8 cellular contexts compared by ENCODE assay signal in the genomic region with DNA sequence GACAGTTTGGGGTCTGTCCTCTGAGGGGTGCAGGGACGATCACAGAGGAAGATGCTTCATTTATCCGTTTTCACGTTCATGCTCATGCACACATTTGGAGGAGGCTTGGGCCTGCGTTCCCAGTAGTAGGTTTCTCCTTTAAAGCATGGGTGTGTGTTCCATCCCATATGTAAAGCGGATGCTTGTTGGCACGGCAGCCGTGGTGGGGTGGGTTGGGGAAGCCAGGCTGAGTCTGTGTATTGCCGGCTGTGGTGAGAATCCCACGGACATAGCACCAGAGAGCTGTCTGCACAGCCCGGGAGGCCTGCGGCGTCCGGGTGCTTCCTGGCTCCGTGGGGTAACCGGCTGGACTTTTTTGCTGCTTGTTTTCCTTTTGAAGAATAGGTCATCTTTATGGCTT. TPM values are rescaled to one million over a fixed set of nuclear protein-coding genes. Genes with fewer than 3 reads are reported as not detected.
DNase-seq lines count a peak whose midpoint lies in the region; ATAC-seq and TF ChIP-seq lines count a peak whose summit lies in the region.

No MANE protein-coding gene starts in this region.

- POLR2A ChIA-PET in CD4-positive, alpha-beta memory T cell (lab: Charles Lee; ENCODE audit: partially characterized antibody): no interaction called here

- H3K4me3 ChIP-seq in CD4-positive, alpha-beta memory T cell (ENCODE audit: low read length in 2 of 2): no peak overlapping the region
- peak overlapping the region; percentile 61 for H3K4me3 ChIP-seq in fibroblast of villous mesenchyme (ENCODE audit: low read depth, low read length)

- no peak overlapping the region for H3K27ac ChIP-seq in CD4-positive, alpha-beta memory T cell (ENCODE audit: low read depth, low read length)
- peak overlapping the region; percentile 67 for H3K27ac ChIP-seq in VCaP

- CTCF ChIA-PET in CD4-positive, alpha-beta memory T cell (lab: Charles Lee; ENCODE audit: partially characterized antibody): no interaction called here

- H3K36me3 Mint-ChIP-seq in CD4-positive, alpha-beta memory T cell: no peaks in the 10 kb centered on the region
- H3K36me3 Mint-ChIP-seq in progenitor cell of endocrine pancreas (ENCODE audit: insufficient read depth): no peaks in the 10 kb centered on the region

- TF ChIP-seq CTCF in VCaP (conservative IDR thresholded peaks at IDR 0.05) (no peak), fibroblast of villous mesenchyme (IDR thresholded peaks at IDR 0.05; ENCODE audit: insufficient read depth, low read depth, low read length) (no peak), progenitor cell of endocrine pancreas (IDR thresholded peaks at IDR 0.05; ENCODE audit: unreplicated experiment) (no peak)

- H3K9me3 ChIP-seq in CD4-positive, alpha-beta memory T cell (ENCODE audit: control insufficient read depth in 1 of 2, low read length in 2 of 2): no peaks in the 10 kb centered on the region

- no peaks in the 10 kb centered on the region for H3K27me3 ChIP-seq in CD4-positive, alpha-beta memory T cell (ENCODE audit: insufficient read depth, low read length)

- H3K4me1 ChIP-seq in CD4-positive, alpha-beta memory T cell (ENCODE audit: insufficient read depth, low read length): no peaks in the 10 kb centered on the region

- no peaks in the 10 kb centered on the region for H3K9me3 Mint-ChIP-seq in CD4-positive, alpha-beta memory T cell
- no peaks in the 10 kb centered on the region for H3K9me3 Mint-ChIP-seq in progenitor cell of endocrine pancreas (ENCODE audit: low read depth)

- no peak overlapping the region for H3K27ac Mint-ChIP-seq in CD4-positive, alpha-beta memory T cell
- H3K27ac Mint-ChIP-seq in progenitor cell of endocrine pancreas: peak overlapping the region; percentile 91

- H3K36me3 ChIP-seq in CD4-positive, alpha-beta memory T cell (ENCODE audit: insufficient read depth, low read length): no peaks in the 10 kb centered on the region

- ATAC-seq in GM21576 (IDR thresholded peaks at IDR 0.05; ENCODE audit: unreplicated experiment): no peak

- peak overlapping the region; percentile 68 to 82 (median 76) for H3K4me3 Mint-ChIP-seq in CD4-positive, alpha-beta memory T cell
- H3K4me3 Mint-ChIP-seq in progenitor cell of endocrine pancreas (ENCODE audit: low read depth): peak overlapping the region; percentile 63

- H3K4me1 Mint-ChIP-seq in CD4-positive, alpha-beta memory T cell: peaks cover 4 to 11% (median 7%) of the 10 kb centered on the region in 4 donors
- H3K4me1 Mint-ChIP-seq in progenitor cell of endocrine pancreas (ENCODE audit: low read depth): peaks cover 13% of the 10 kb centered on the region

- intact Hi-C loops in CD4-positive, alpha-beta memory T cell (cut with micrococcal nuclease): no loop called here

- H3K27me3 Mint-ChIP-seq in CD4-positive, alpha-beta memory T cell: peaks cover 7% of the 10 kb centered on the region in 2 donors
- H3K27me3 Mint-ChIP-seq in progenitor cell of endocrine pancreas: peaks cover 40% of the 10 kb centered on the region

- no peak for DNase-seq in CD4-positive, alpha-beta memory T cell
- DNase-seq in fibroblast of villous mesenchyme (ENCODE audit: low read depth) (no peak), progenitor cell of endocrine pancreas (ENCODE audit: low spot score, unreplicated experiment) (no peak), RPMI8226 (no peak), NCI-H2171 treated with DMSO at 0.1 percent for 48 hours (lab: John Stamatoyannopoulos, UW) (no peak), GF-D8 (lab: John Stamatoyannopoulos, UW) (no peak)

RNA-seq across cellular contexts. Expression of a gene that starts 0.4 kb away (rescaled TPM):
- under 1 TPM; 0.29 to 0.36 TPM for total RNA-seq in CD4-positive, alpha-beta memory T cell
- polyA plus RNA-seq in CD4-positive, alpha-beta memory T cell: under 1 TPM in 1 of 2 donors, not detected in 1; 0.03 TPM
- total RNA-seq in fibroblast of villous mesenchyme (under 0.01 and 0.43 TPM in 2 replicates), progenitor cell of endocrine pancreas (0.17 and 0.27 TPM in 2 replicates)
